In genomic region chr1:160099716-160100375, GRCh38 we compare ENCODE assay signal across 10 cellular contexts. TPM values are rescaled to one million over a fixed set of nuclear protein-coding genes. Genes with fewer than 3 reads are reported as not detected.
DNase-seq lines count a peak whose midpoint lies in the region; ATAC-seq and TF ChIP-seq lines count a peak whose summit lies in the region.
"Had no signal": no experiment of that assay in that cellular context is flagged by ENCODE, and none has a peak within 500 bp of the region (broad histone marks: within the 10 kb centered on the region; RNA-seq: fewer than 3 reads in every experiment).

No MANE protein-coding gene starts in this region.

- ATAC-seq in stimulated activated naive CD8-positive, alpha-beta T cell treated with anti-CD3 and anti-CD28 coated beads, Interleukin-15, Interleukin-2, amounts not matched to agents 100 U/mL and 50 U/mL, for 24 hours, result no peak

- H2BK5ac ChIP-seq in trophoblast cell (ENCODE audit: low read depth, low read length, poor library complexity), result no peak overlapping the region

- no peak overlapping the region for H4K91ac ChIP-seq in trophoblast cell (ENCODE audit: low read depth, low read length)

- no peak overlapping the region for H2BK12ac ChIP-seq in trophoblast cell (ENCODE audit: low read length)

- H3K9ac ChIP-seq in trophoblast cell (ENCODE audit: low read length), result no peak overlapping the region

- H3K27me3 Mint-ChIP-seq in stimulated activated naive CD8-positive, alpha-beta T cell treated with anti-CD3 and anti-CD28 coated beads, Interleukin-15, Interleukin-2, amounts not matched to agents 100 ng/mL and 50 ng/mL, for 24 hours, result no peaks in the 10 kb centered on the region
- no peaks in the 10 kb centered on the region for H3K27me3 Mint-ChIP-seq in chondrocyte (ENCODE audit: low read depth)

- TF ChIP-seq CTCF in chondrocyte (IDR thresholded peaks at IDR 0.05) (no peak), WERI-Rb-1 (IDR thresholded peaks at IDR 0.05; ENCODE audit: low read depth, low read length) (no peak)

- H2AK5ac ChIP-seq in trophoblast cell (ENCODE audit: low read length), result no peak overlapping the region

- H3K4me1 Mint-ChIP-seq in stimulated activated naive CD8-positive, alpha-beta T cell treated with anti-CD3 and anti-CD28 coated beads, Interleukin-15, Interleukin-2, amounts not matched to agents 100 ng/mL and 50 ng/mL, for 24 hours (ENCODE audit: low read depth), result peaks cover 61% of the 10 kb centered on the region
- peaks cover 32% of the 10 kb centered on the region for H3K4me1 Mint-ChIP-seq in chondrocyte (ENCODE audit: low read depth)

- no peaks in the 10 kb centered on the region for H3K9me3 Mint-ChIP-seq in stimulated activated naive CD8-positive, alpha-beta T cell treated with anti-CD3 and anti-CD28 coated beads, Interleukin-15, Interleukin-2, amounts not matched to agents 100 ng/mL and 50 ng/mL, for 24 hours
- H3K9me3 Mint-ChIP-seq in chondrocyte (ENCODE audit: low read depth), result no peaks in the 10 kb centered on the region

- no peak for DNase-seq in stimulated activated naive CD8-positive, alpha-beta T cell treated with anti-CD3 and anti-CD28 coated beads, Interleukin-15, Interleukin-2, amounts not matched to agents 100 U/mL and 50 U/mL, for 24 hours
- DNase-seq in chondrocyte (ENCODE audit: low spot score), result no peak
- no peak for DNase-seq in NOMO-1 treated with dmso at 0.1 percent for 144 hours (lab: John Stamatoyannopoulos, UW; ENCODE audit: unreplicated experiment)
- DNase-seq in trophoblast cell, result no peak
- no peak for DNase-seq in WERI-Rb-1
- no peak for DNase-seq in effector CD4-positive, alpha-beta T cell

- no peaks in the 10 kb centered on the region for H3K79me2 ChIP-seq in trophoblast cell (ENCODE audit: control insufficient read depth, insufficient read depth, low read length, poor library complexity)

- H3K27me3 ChIP-seq in neuron (ENCODE audit: insufficient read depth, low read length), result no peaks in the 10 kb centered on the region
- H3K27me3 ChIP-seq in trophoblast cell (ENCODE audit: insufficient read depth, low read length), result no peaks in the 10 kb centered on the region
- H3K27me3 ChIP-seq in WERI-Rb-1 (ENCODE audit: insufficient read depth, low read depth, severe bottlenecking), result no peaks in the 10 kb centered on the region

- H3K14ac ChIP-seq in trophoblast cell (ENCODE audit: low read length), result no peak overlapping the region

- H3K9me3 ChIP-seq in neuron (ENCODE audit: low read length) (no peaks in the 10 kb centered on the region), trophoblast cell (ENCODE audit: insufficient read depth, low read depth, low read length) (peaks cover 2% of the 10 kb centered on the region), WERI-Rb-1 (ENCODE audit: severe bottlenecking) (no peaks in the 10 kb centered on the region)

- H2BK120ac ChIP-seq in trophoblast cell (ENCODE audit: insufficient read depth, low read length, poor library complexity), result no peak overlapping the region

- no peak overlapping the region for H3K18ac ChIP-seq in trophoblast cell (ENCODE audit: low read length)

- H3K27ac Mint-ChIP-seq in stimulated activated naive CD8-positive, alpha-beta T cell treated with anti-CD3 and anti-CD28 coated beads, Interleukin-15, Interleukin-2, amounts not matched to agents 100 ng/mL and 50 ng/mL, for 24 hours, result peak overlapping the region; percentile 81
- H3K27ac Mint-ChIP-seq in chondrocyte (ENCODE audit: unreplicated experiment), result peak overlapping the region; percentile 6

- H3K4me2 ChIP-seq in trophoblast cell (ENCODE audit: low read length), result no peak overlapping the region

- no peak overlapping the region for H4K12ac ChIP-seq in trophoblast cell (ENCODE audit: low read depth, low read length)

- no peak overlapping the region for H3K4ac ChIP-seq in trophoblast cell (ENCODE audit: low read depth, low read length)

- no peak overlapping the region for H3K23ac ChIP-seq in trophoblast cell (ENCODE audit: low read length)

- H4K8ac ChIP-seq in trophoblast cell (ENCODE audit: low read depth, low read length), result no peak overlapping the region

- H3K27ac ChIP-seq in trophoblast cell (ENCODE audit: low read depth, low read length) (no peak overlapping the region), WERI-Rb-1 (no peak overlapping the region)

- H2AFZ ChIP-seq in neuron (ENCODE audit: low read depth, low read length) (peak overlapping the region; percentile 63), trophoblast cell (ENCODE audit: insufficient read depth, low read length, poor library complexity) (no peak overlapping the region)

- H3K4me3 ChIP-seq in neuron (ENCODE audit: low read length) (no peak overlapping the region), trophoblast cell (ENCODE audit: low read depth, low read length) (no peak overlapping the region), WERI-Rb-1 (ENCODE audit: low read depth, low read length) (no peak overlapping the region)

- no peaks in the 10 kb centered on the region for H3K36me3 Mint-ChIP-seq in stimulated activated naive CD8-positive, alpha-beta T cell treated with anti-CD3 and anti-CD28 coated beads, Interleukin-15, Interleukin-2, amounts not matched to agents 100 ng/mL and 50 ng/mL, for 24 hours (ENCODE audit: low read depth)
- H3K36me3 Mint-ChIP-seq in chondrocyte (ENCODE audit: low read depth), result no peaks in the 10 kb centered on the region

- peaks cover 48% of the 10 kb centered on the region for H3K4me1 ChIP-seq in neuron (ENCODE audit: insufficient read depth, low read length)
- peaks cover 18 to 20% of the 10 kb centered on the region in 2 experiments for H3K4me1 ChIP-seq in trophoblast cell (ENCODE audit: control insufficient read depth in 1 of 2, insufficient read depth in 2 of 2, low read length in 2 of 2)

- H3K79me1 ChIP-seq in trophoblast cell (ENCODE audit: low read length), result peaks cover 2% of the 10 kb centered on the region

- H3K4me3 Mint-ChIP-seq in stimulated activated naive CD8-positive, alpha-beta T cell treated with anti-CD3 and anti-CD28 coated beads, Interleukin-15, Interleukin-2, amounts not matched to agents 100 ng/mL and 50 ng/mL, for 24 hours, result peak overlapping the region; percentile 74
- peak overlapping the region; percentile 12 for H3K4me3 Mint-ChIP-seq in chondrocyte (ENCODE audit: unreplicated experiment)

- no CpG with 5 or more reads among the region's 2 CpGs for WGBS in trophoblast cell (ENCODE audit: extremely low coverage, insufficient coverage, insufficient read length)

- no peaks in the 10 kb centered on the region for H3K36me3 ChIP-seq in neuron (ENCODE audit: insufficient read depth, low read length)
- H3K36me3 ChIP-seq in trophoblast cell (ENCODE audit: control insufficient read depth in 1 of 2, insufficient read depth in 2 of 2, low read length in 2 of 2), result no peaks in the 10 kb centered on the region
- no peaks in the 10 kb centered on the region; the same call in 1 of the 2 replicates for H3K36me3 ChIP-seq in WERI-Rb-1

RNA-seq across cellular contexts. Expression of gene IGSF8, which starts 1.4 kb away (rescaled TPM):
- total RNA-seq in chondrocyte, result 19.5 to 27.3 TPM (median 25.3 TPM) in 3 replicates
- 15.2 and 17.0 TPM in 2 replicates for polyA plus RNA-seq in trophoblast cell (2013)

RNA-seq across cellular contexts. Expression of gene ATP1A2, which starts 15.7 kb away (rescaled TPM):
- total RNA-seq in chondrocyte, result 1.3 to 3.9 TPM (median 2.9 TPM) in 3 replicates
- not detected in 2 replicates for polyA plus RNA-seq in trophoblast cell (2013)
- total RNA-seq: epithelial cell of proximal tubule had no signal

RNA-seq across cellular contexts. Expression of gene KCNJ9, which starts 18.5 kb away (rescaled TPM):
- total RNA-seq in chondrocyte, result not detected in 3 replicates
- polyA plus RNA-seq in trophoblast cell (2013), result not detected in 2 replicates
- total RNA-seq: epithelial cell of proximal tubule had no signal

RNA-seq across cellular contexts. Expression of gene KCNJ10, which starts 29.9 kb away (rescaled TPM):
- not detected in 3 replicates for total RNA-seq in chondrocyte
- polyA plus RNA-seq in trophoblast cell (2013), result 0.08 and 0.14 TPM in 2 replicates
- total RNA-seq: epithelial cell of proximal tubule, lower leg skin had no signal

RNA-seq across cellular contexts. Expression of gene ATP1A4, which starts 51.6 kb away (rescaled TPM):
- not detected in 3 replicates for total RNA-seq in chondrocyte
- polyA plus RNA-seq in trophoblast cell (2013), result 27.2 and 30.9 TPM in 2 replicates
- total RNA-seq: epithelial cell of proximal tubule had no signal
